Comparison of ENCODE assay signal across 8 cellular contexts in the genomic region with DNA sequence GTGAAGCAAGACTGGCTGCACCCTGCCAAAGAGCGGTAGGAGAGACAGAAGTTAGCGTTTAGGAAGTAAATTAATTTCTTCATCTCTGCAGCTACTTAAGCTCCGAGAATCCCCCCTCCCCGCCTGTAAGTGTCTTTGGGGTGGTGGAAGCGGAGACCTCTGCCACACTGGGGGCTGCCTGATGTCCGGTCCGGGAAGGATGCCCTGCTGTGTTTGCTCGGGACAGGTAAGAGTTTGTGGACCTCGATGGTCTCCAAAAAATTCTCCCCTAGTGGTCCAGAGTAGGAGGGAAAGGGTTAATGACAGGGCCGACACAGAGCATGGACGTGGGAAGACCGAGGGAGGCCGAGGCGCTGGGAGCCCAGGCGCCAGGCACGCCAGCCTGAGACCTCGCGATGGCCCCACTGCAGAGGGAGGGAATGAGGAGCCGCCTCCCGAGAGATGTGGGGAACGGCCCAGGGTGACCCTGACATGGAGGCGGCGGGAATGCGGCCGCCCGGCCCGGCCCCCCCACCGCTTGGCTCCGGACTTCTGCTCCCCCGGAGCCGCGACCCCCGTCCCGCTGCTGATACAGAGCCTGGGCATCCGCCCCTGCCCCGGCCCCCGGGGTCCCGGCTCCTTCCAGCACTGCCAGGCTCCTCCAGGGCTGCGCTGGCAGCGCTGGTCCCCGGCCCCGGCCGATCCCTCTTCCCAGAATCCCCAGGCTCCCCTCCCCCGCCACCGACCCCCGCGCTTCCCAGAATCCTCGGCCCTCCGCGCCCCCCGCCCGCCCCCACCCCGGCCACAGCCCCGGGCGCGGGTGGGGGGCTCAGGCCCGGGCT. TPM values are rescaled to one million over a fixed set of nuclear protein-coding genes. Genes with fewer than 3 reads are reported as not detected.
DNase-seq lines count a peak whose midpoint lies in the region; ATAC-seq, FAIRE-seq and TF ChIP-seq lines count a peak whose summit lies in the region.

No MANE protein-coding gene starts in this region.

- H3K36me3 ChIP-seq in RWPE2 (ENCODE audit: low read depth) (peaks cover 20% of the 10 kb centered on the region), endodermal cell (ENCODE audit: control insufficient read depth, insufficient read depth, low read length) (peaks cover 36% of the 10 kb centered on the region)

- peak; percentile 80 for ATAC-seq in RWPE2 (ENCODE audit: low read depth)

- H3K9me3 ChIP-seq in RWPE2 (ENCODE audit: severe bottlenecking) (no peaks in the 10 kb centered on the region), endodermal cell (ENCODE audit: control insufficient read depth, low read length) (no peaks in the 10 kb centered on the region)

- H3K27ac ChIP-seq in RWPE2 (ENCODE audit: poor library complexity, severe bottlenecking) (peak overlapping the region; percentile 76), endodermal cell (ENCODE audit: low read depth, low read length) (no peak overlapping the region)

- H3K36me3 Mint-ChIP-seq in activated naive CD4-positive, alpha-beta T cell treated with anti-CD3 and anti-CD28 coated beads, Interleukin-2, amount 50 U/mL, for 24 hours = no peaks in the 10 kb centered on the region
- H3K36me3 Mint-ChIP-seq in endodermal cell (ENCODE audit: low read depth) = peaks cover 29% of the 10 kb centered on the region
- peaks cover 11% of the 10 kb centered on the region for H3K36me3 Mint-ChIP-seq in mesothelial cell of epicardium

- TF ChIP-seq CTCF in RWPE2 (IDR thresholded peaks at IDR 0.05; ENCODE audit: poor library complexity, severe bottlenecking) = no peak
- no peak for TF ChIP-seq CTCF in endodermal cell (conservative IDR thresholded peaks at IDR 0.05)
- no peak for TF ChIP-seq CTCF in mesothelial cell of epicardium (IDR thresholded peaks at IDR 0.05; ENCODE audit: unreplicated experiment)

- peaks cover 27% of the 10 kb centered on the region for H3K4me1 Mint-ChIP-seq in activated naive CD4-positive, alpha-beta T cell treated with anti-CD3 and anti-CD28 coated beads, Interleukin-2, amount 50 U/mL, for 24 hours
- H3K4me1 Mint-ChIP-seq in endodermal cell (peaks cover 12% of the 10 kb centered on the region), mesothelial cell of epicardium (peaks cover 27% of the 10 kb centered on the region)

- peak overlapping the region; percentile 85 for H3K4me3 Mint-ChIP-seq in activated naive CD4-positive, alpha-beta T cell treated with anti-CD3 and anti-CD28 coated beads, Interleukin-2, amount 50 U/mL, for 24 hours
- H3K4me3 Mint-ChIP-seq in endodermal cell (peak overlapping the region; percentile 80), mesothelial cell of epicardium (peak overlapping the region; percentile 81)

- FAIRE-seq in urothelium cell line (lab: Jason Lieb, UNC) = no peak

- H3K27ac Mint-ChIP-seq in activated naive CD4-positive, alpha-beta T cell treated with anti-CD3 and anti-CD28 coated beads, Interleukin-2, amount 50 U/mL, for 24 hours = peak overlapping the region; percentile 76
- H3K27ac Mint-ChIP-seq in endodermal cell (peak overlapping the region; percentile 74), mesothelial cell of epicardium (peak overlapping the region; percentile 89)

- DNase-seq in activated naive CD4-positive, alpha-beta T cell treated with Interleukin-2 at 50 U/mL for 16 hours = no peak
- peak; percentile 57 for DNase-seq in RWPE2 (ENCODE audit: low spot score)
- DNase-seq in endodermal cell = peak; percentile 78
- peak in 1 of 2 experiments; percentile 62 for DNase-seq in mesothelial cell of epicardium (ENCODE audit: low spot score in 2 of 2, unreplicated experiment in 2 of 2)
- DNase-seq in urothelium cell line (ENCODE audit: low spot score) = peak; percentile 63
- no peak for DNase-seq in NCI-H2196 treated with DMSO at 0.1 percent for 48 hours (lab: John Stamatoyannopoulos, UW; ENCODE audit: unreplicated experiment)
- no peak for DNase-seq in effector CD4-positive, alpha-beta T cell

- H3K27me3 Mint-ChIP-seq in activated naive CD4-positive, alpha-beta T cell treated with anti-CD3 and anti-CD28 coated beads, Interleukin-2, amount 50 U/mL, for 24 hours = no peaks in the 10 kb centered on the region
- peaks cover 9% of the 10 kb centered on the region for H3K27me3 Mint-ChIP-seq in endodermal cell (ENCODE audit: insufficient read depth)
- no peaks in the 10 kb centered on the region for H3K27me3 Mint-ChIP-seq in mesothelial cell of epicardium (ENCODE audit: low read depth)

- H3K9ac ChIP-seq in endodermal cell (ENCODE audit: extremely low read depth, low read length, poor library complexity, severe bottlenecking) = peak overlapping the region; percentile 86

- H3K4me1 ChIP-seq in RWPE2 (ENCODE audit: insufficient read depth, poor library complexity, severe bottlenecking) (peaks cover 9% of the 10 kb centered on the region), endodermal cell (ENCODE audit: control insufficient read depth, insufficient read depth, low read length) (no peaks in the 10 kb centered on the region)

- H3K4me3 ChIP-seq in RWPE2 (ENCODE audit: severe bottlenecking) (peak overlapping the region; percentile 99), endodermal cell (ENCODE audit: low read length) (peak overlapping the region; percentile 90)

- WGBS in endodermal cell (ENCODE audit: insufficient coverage in 1 of 2, insufficient read length in 1 of 2), 2 experiments = 7 to 11% methylated on average over 16 to 45 of the region's 57 CpGs

- no peaks in the 10 kb centered on the region for H3K9me3 Mint-ChIP-seq in activated naive CD4-positive, alpha-beta T cell treated with anti-CD3 and anti-CD28 coated beads, Interleukin-2, amount 50 U/mL, for 24 hours
- H3K9me3 Mint-ChIP-seq in endodermal cell (no peaks in the 10 kb centered on the region), mesothelial cell of epicardium (no peaks in the 10 kb centered on the region)

- H3K27me3 ChIP-seq in RWPE2 (ENCODE audit: insufficient read depth, poor library complexity, severe bottlenecking) (no peaks in the 10 kb centered on the region), endodermal cell (ENCODE audit: control insufficient read depth, insufficient read depth, low read length, poor library complexity, severe bottlenecking) (no peaks in the 10 kb centered on the region)

RNA-seq across cellular contexts. Expression of gene ZNF629, which starts 0.7 kb away (rescaled TPM):
- total RNA-seq in endodermal cell (10 to 100 TPM; 31.8 to 33.3 TPM), mesothelial cell of epicardium (40.8 to 41.6 TPM (median 41.4 TPM) in 3 replicates)
- polyA plus RNA-seq in endodermal cell (2013, experiment 1 of 2) = 24.3 TPM
- 24.7 TPM for polyA plus RNA-seq in endodermal cell (2013, experiment 2 of 2)

RNA-seq across cellular contexts. Expression of gene RNF40, which starts 24.2 kb away (rescaled TPM):
- total RNA-seq in endodermal cell = 10 to 100 TPM; 88.4 to 95.8 TPM
- polyA plus RNA-seq in endodermal cell (2013, experiment 1 of 2) = 89.1 TPM
- polyA plus RNA-seq in endodermal cell (2013, experiment 2 of 2) = 85.4 TPM
- total RNA-seq in mesothelial cell of epicardium = 124 to 130 TPM (median 126 TPM) in 3 replicates

RNA-seq across cellular contexts. Expression of gene CFAP119, which starts 24.5 kb away (rescaled TPM):
- total RNA-seq in endodermal cell (10 to 100 TPM in 1 of 2 donors, 1 to 10 TPM in 1; 6.9 to 12.6 TPM), mesothelial cell of epicardium (6.0 to 7.4 TPM (median 6.3 TPM) in 3 replicates)
- 8.2 TPM for polyA plus RNA-seq in endodermal cell (2013, experiment 1 of 2)
- 9.1 TPM for polyA plus RNA-seq in endodermal cell (2013, experiment 2 of 2)

RNA-seq across cellular contexts. Expression of gene PHKG2, which starts 38.1 kb away (rescaled TPM):
- total RNA-seq in endodermal cell (10 to 100 TPM; 49.8 to 54.8 TPM), mesothelial cell of epicardium (44.6 to 53.2 TPM (median 46.4 TPM) in 3 replicates)
- polyA plus RNA-seq in endodermal cell (2013, experiment 1 of 2) = 33.9 TPM
- 33.8 TPM for polyA plus RNA-seq in endodermal cell (2013, experiment 2 of 2)

Comparison
In these comparisons a context has a peak if more than half of its experiments do, and no peak if none do; other contexts are left out.
1. DNase-seq: peak in RWPE2 (single experiment), endodermal cell (single experiment) and urothelium cell line (single experiment); none in activated naive CD4-positive, alpha-beta T cell treated with Interleukin-2 at 50 U/mL for 16 hours (single experiment), NCI-H2196 treated with DMSO at 0.1 percent for 48 hours (single experiment) and effector CD4-positive, alpha-beta T cell (single experiment).
2. Peak in every context shown above with its lines, with median percentiles within 50 percentile points of each other: H3K27ac Mint-ChIP-seq and H3K4me3 Mint-ChIP-seq.